14 cellular contexts compared by ENCODE assay signal in genomic region chr6:158046201-158047119, GRCh38.
DNase-seq lines count a peak whose midpoint lies in the region; ATAC-seq and TF ChIP-seq lines count a peak whose summit lies in the region.
"Had no signal": no experiment of that assay in that cellular context is flagged by ENCODE, and none has a peak within 500 bp of the region (broad histone marks: within the 10 kb centered on the region; RNA-seq: fewer than 3 reads in every experiment).

No MANE protein-coding gene starts in this region.

- CTCF ChIA-PET in WTC11 (lab: Charles Lee), result no interaction called here

- TF ChIP-seq POLR2A in upper lobe of left lung (IDR thresholded peaks at IDR 0.05), result no peak

- H3K36me3 Mint-ChIP-seq in activated naive CD4-positive, alpha-beta T cell treated with anti-CD3 and anti-CD28 coated beads, Interleukin-2, amount 50 U/mL, for 24 hours, result peaks cover 17% of the 10 kb centered on the region
- H3K36me3 Mint-ChIP-seq in WTC11, result peaks cover 4% of the 10 kb centered on the region

- H3K27me3 ChIP-seq in hepatocyte, result no peaks in the 10 kb centered on the region
- H3K27me3 ChIP-seq in upper lobe of left lung, result no peaks in the 10 kb centered on the region
- H3K27me3 ChIP-seq: BE2C, left lung, Peyer's patch, transverse colon had no signal

- H3K9me2 ChIP-seq in hepatocyte (replicated peaks; ENCODE audit: insufficient read depth), result no peaks in the 10 kb centered on the region

- peak overlapping the region; percentile 23 for H3K4me3 Mint-ChIP-seq in activated naive CD4-positive, alpha-beta T cell treated with anti-CD3 and anti-CD28 coated beads, Interleukin-2, amount 50 U/mL, for 24 hours
- H3K4me3 Mint-ChIP-seq in WTC11, result no peak overlapping the region

- H3K27ac ChIP-seq in hepatocyte (peak overlapping the region; percentile 70), temporal lobe (ENCODE audit: low read depth, low read length) (peak overlapping the region; percentile 2), upper lobe of left lung (no peak overlapping the region)
- H3K27ac ChIP-seq: left lung, Peyer's patch, transverse colon had no signal

- ATAC-seq in WTC11, result no peak
- no peak for ATAC-seq in upper lobe of left lung (ENCODE audit: low FRiP score in 2 of 2)
- no peak for ATAC-seq in GM21786 (IDR thresholded peaks at IDR 0.05; ENCODE audit: unreplicated experiment)
- ATAC-seq: left lung had no signal

- H4K20me1 ChIP-seq in hepatocyte (ENCODE audit: insufficient read depth, poor library complexity, severe bottlenecking), result no peaks in the 10 kb centered on the region

- TF ChIP-seq EP300 in upper lobe of left lung (IDR thresholded peaks at IDR 0.05), result no peak

- POLR2A ChIA-PET in WTC11 (lab: Charles Lee), result no interaction called here

- no peak for DNase-seq in activated naive CD4-positive, alpha-beta T cell (lab: John Stamatoyannopoulos, UW)
- DNase-seq in WTC11 (ENCODE audit: low spot score) (no peak), hepatocyte (ENCODE audit: low spot score) (no peak), upper lobe of left lung (no peak), NCI-H526 treated with DMSO at 0.1 percent for 48 hours (lab: John Stamatoyannopoulos, UW) (no peak)
- DNase-seq: BE2C, KG1, left lung had no signal

- H3K4me1 ChIP-seq in hepatocyte (ENCODE audit: insufficient read depth) (peaks cover 32% of the 10 kb centered on the region), upper lobe of left lung (peaks cover 0 to 2% (median 0%) of the 10 kb centered on the region in 4 donors)
- H3K4me1 ChIP-seq: HAP-1 had no signal

- WGBS in hepatocyte (ENCODE audit: low lambda C conversion rate, missing lambda C conversion rate), result 78% methylated on average over 20 of the region's 20 CpGs
- 88% methylated on average over 20 of the region's 20 CpGs for WGBS in upper lobe of left lung, 2 donors

- H3K4me3 ChIP-seq in hepatocyte (no peak overlapping the region), upper lobe of left lung (no peak overlapping the region)
- H3K4me3 ChIP-seq: HAP-1, left lung, Peyer's patch, transverse colon had no signal

- H3K4me2 ChIP-seq in hepatocyte, result no peak overlapping the region

- no peaks in the 10 kb centered on the region for H3K79me2 ChIP-seq in hepatocyte

- peak overlapping the region; percentile 86 for H3K27ac Mint-ChIP-seq in activated naive CD4-positive, alpha-beta T cell treated with anti-CD3 and anti-CD28 coated beads, Interleukin-2, amount 50 U/mL, for 24 hours
- H3K27ac Mint-ChIP-seq in WTC11, result peak overlapping the region; percentile 64; the same call in 1 of the 2 replicates

- no peak overlapping the region for H2AFZ ChIP-seq in hepatocyte

- no peaks in the 10 kb centered on the region for H3K9me3 Mint-ChIP-seq in activated naive CD4-positive, alpha-beta T cell treated with anti-CD3 and anti-CD28 coated beads, Interleukin-2, amount 50 U/mL, for 24 hours
- no peaks in the 10 kb centered on the region for H3K9me3 Mint-ChIP-seq in WTC11

- TF ChIP-seq CTCF in WTC11 (IDR thresholded peaks at IDR 0.05), result no peak
- no peak for TF ChIP-seq CTCF in hepatocyte (IDR thresholded peaks at IDR 0.05; ENCODE audit: poor library complexity)
- TF ChIP-seq CTCF in upper lobe of left lung (IDR thresholded peaks at IDR 0.05), result no peak

- no peaks in the 10 kb centered on the region for H3K9me3 ChIP-seq in hepatocyte (ENCODE audit: low read depth)
- no peaks in the 10 kb centered on the region for H3K9me3 ChIP-seq in upper lobe of left lung
- H3K9me3 ChIP-seq: BE2C, HAP-1, left lung, Peyer's patch, transverse colon had no signal

- no peaks in the 10 kb centered on the region for H3K27me3 Mint-ChIP-seq in activated naive CD4-positive, alpha-beta T cell treated with anti-CD3 and anti-CD28 coated beads, Interleukin-2, amount 50 U/mL, for 24 hours
- H3K27me3 Mint-ChIP-seq in WTC11 (ENCODE audit: low read depth), result no peaks in the 10 kb centered on the region

- peaks cover 29% of the 10 kb centered on the region for H3K4me1 Mint-ChIP-seq in activated naive CD4-positive, alpha-beta T cell treated with anti-CD3 and anti-CD28 coated beads, Interleukin-2, amount 50 U/mL, for 24 hours
- H3K4me1 Mint-ChIP-seq in WTC11, result peaks cover 8% of the 10 kb centered on the region

- H3K36me3 ChIP-seq in hepatocyte (replicated peaks; ENCODE audit: insufficient read depth, low read depth), result no peaks in the 10 kb centered on the region
- H3K36me3 ChIP-seq in upper lobe of left lung, result no peaks in the 10 kb centered on the region
- H3K36me3 ChIP-seq: BE2C, HAP-1, Peyer's patch, transverse colon had no signal

TF ChIP-seq in WTC11, 78 proteins besides CTCF, POLR2A, EP300 and RAD21 (continues in another document):
- no peak for TF ChIP-seq ZSCAN18 (CRISPR knock-in tag; IDR thresholded peaks at IDR 0.05)
- no peak for TF ChIP-seq RORB (CRISPR knock-in tag; IDR thresholded peaks at IDR 0.05)
- TF ChIP-seq, protein P1, sequence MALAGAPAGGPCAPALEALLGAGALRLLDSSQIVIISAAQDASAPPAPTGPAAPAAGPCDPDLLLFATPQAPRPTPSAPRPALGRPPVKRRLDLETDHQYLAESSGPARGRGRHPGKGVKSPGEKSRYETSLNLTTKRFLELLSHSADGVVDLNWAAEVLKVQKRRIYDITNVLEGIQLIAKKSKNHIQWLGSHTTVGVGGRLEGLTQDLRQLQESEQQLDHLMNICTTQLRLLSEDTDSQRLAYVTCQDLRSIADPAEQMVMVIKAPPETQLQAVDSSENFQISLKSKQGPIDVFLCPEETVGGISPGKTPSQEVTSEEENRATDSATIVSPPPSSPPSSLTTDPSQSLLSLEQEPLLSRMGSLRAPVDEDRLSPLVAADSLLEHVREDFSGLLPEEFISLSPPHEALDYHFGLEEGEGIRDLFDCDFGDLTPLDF (CRISPR knock-in tag; IDR thresholded peaks at IDR 0.05), result no peak
- TF ChIP-seq, protein P2, sequence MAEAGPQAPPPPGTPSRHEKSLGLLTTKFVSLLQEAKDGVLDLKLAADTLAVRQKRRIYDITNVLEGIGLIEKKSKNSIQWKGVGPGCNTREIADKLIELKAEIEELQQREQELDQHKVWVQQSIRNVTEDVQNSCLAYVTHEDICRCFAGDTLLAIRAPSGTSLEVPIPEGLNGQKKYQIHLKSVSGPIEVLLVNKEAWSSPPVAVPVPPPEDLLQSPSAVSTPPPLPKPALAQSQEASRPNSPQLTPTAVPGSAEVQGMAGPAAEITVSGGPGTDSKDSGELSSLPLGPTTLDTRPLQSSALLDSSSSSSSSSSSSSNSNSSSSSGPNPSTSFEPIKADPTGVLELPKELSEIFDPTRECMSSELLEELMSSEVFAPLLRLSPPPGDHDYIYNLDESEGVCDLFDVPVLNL (CRISPR knock-in tag; IDR thresholded peaks at IDR 0.05; ENCODE audit: borderline replicate concordance, low read depth), result no peak
- TF ChIP-seq KAT7 (CRISPR knock-in tag; IDR thresholded peaks at IDR 0.05; ENCODE audit: borderline replicate concordance), result no peak
- TF ChIP-seq AFF4 (CRISPR knock-in tag; IDR thresholded peaks at IDR 0.05; ENCODE audit: borderline replicate concordance), result no peak
- TF ChIP-seq ATF1 (CRISPR knock-in tag; IDR thresholded peaks at IDR 0.05), result no peak
- TF ChIP-seq NFYB (CRISPR knock-in tag; conservative IDR thresholded peaks at IDR 0.05; ENCODE audit: low read depth), result no peak
- TF ChIP-seq EMX1 (CRISPR knock-in tag; IDR thresholded peaks at IDR 0.05), result no peak
- TF ChIP-seq, protein P3, sequence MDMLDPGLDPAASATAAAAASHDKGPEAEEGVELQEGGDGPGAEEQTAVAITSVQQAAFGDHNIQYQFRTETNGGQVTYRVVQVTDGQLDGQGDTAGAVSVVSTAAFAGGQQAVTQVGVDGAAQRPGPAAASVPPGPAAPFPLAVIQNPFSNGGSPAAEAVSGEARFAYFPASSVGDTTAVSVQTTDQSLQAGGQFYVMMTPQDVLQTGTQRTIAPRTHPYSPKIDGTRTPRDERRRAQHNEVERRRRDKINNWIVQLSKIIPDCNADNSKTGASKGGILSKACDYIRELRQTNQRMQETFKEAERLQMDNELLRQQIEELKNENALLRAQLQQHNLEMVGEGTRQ (CRISPR knock-in tag; IDR thresholded peaks at IDR 0.05), result no peak
- TF ChIP-seq GTF2I (CRISPR knock-in tag; conservative IDR thresholded peaks at IDR 0.05), result no peak
- no peak for TF ChIP-seq CREM (CRISPR knock-in tag; IDR thresholded peaks at IDR 0.05)

Comparison
In these comparisons a context has a peak if more than half of its experiments do, and no peak if none do; other contexts are left out.
1. H3K27ac ChIP-seq: peak in hepatocyte (single experiment) and temporal lobe (single experiment); none in upper lobe of left lung (0 of 4).